ENCODE assay signal across 27 cellular contexts in genomic region chr16:31698901-31699300, GRCh38.
"Had no signal": no experiment of that assay in that cellular context is flagged by ENCODE, and none has a peak within 500 bp of the region (broad histone marks: within the 10 kb centered on the region; RNA-seq: fewer than 3 reads in every experiment).

No MANE protein-coding gene starts in this region.

- H3K9me3 ChIP-seq: colonic mucosa, esophagus squamous epithelium, prostate gland, right atrium auricular region, stomach, thyroid gland, vagina had no signal

- H3K4me3 ChIP-seq: colonic mucosa, esophagus squamous epithelium, lung, neural progenitor cell, prostate gland, right atrium auricular region, smooth muscle cell, stomach, thyroid gland, vagina had no signal

- H3K36me3 ChIP-seq: colonic mucosa, neural progenitor cell, prostate gland had no signal

- H3K4me1 ChIP-seq: colonic mucosa, prostate gland had no signal

- H3K27ac Mint-ChIP-seq: dendritic cell treated with granulocyte-macrophage colony-stimulating factor and Interleukin-4, amounts not matched to agents 40 ng/mL and 50 ng/mL, for 4 days; endodermal cell; immature natural killer cell; neural progenitor cell; stimulated activated effector memory CD8-positive, alpha-beta T cell treated with anti-CD3 and anti-CD28 coated beads, Interleukin-12 subunit alpha, Interleukin-12 subunit beta, amount 100 ng/mL, for 72 hours had no signal

- H3K4me3 Mint-ChIP-seq: dendritic cell treated with granulocyte-macrophage colony-stimulating factor and Interleukin-4, amounts not matched to agents 40 ng/mL and 50 ng/mL, for 4 days; endodermal cell; memory B cell; neural progenitor cell had no signal

- DNase-seq: colonic mucosa; effector CD8-positive, alpha-beta T cell; endodermal cell; esophagus squamous epithelium; foreskin melanocyte; hypothalamus; immature natural killer cell; left ventricle myocardium superior; natural killer cell; stimulated activated CD4-positive, alpha-beta T cell treated with anti-CD3 and anti-CD28 coated beads, Interleukin-12 subunit alpha, Interleukin-12 subunit beta, amount 100 ng/mL, for 4 hours; stimulated activated CD4-positive, alpha-beta T cell treated with anti-CD3 and anti-CD28 coated beads, Interleukin-2, amount 100 ng/mL, for 24 hours; stimulated activated CD4-positive, alpha-beta T cell treated with anti-CD3 and anti-CD28 coated beads, Interleukin-4, amount 100 ng/mL, for 24 hours; stimulated activated naive CD4-positive, alpha-beta T cell treated with Interleukin-2 at 50 U/mL for 16 hours; stomach; thyroid gland; trophoblast cell had no signal

- H3K27ac ChIP-seq: colonic mucosa, epithelial cell of prostate, esophagus squamous epithelium, neural progenitor cell, prostate gland, right atrium auricular region, stomach, thyroid gland, vagina had no signal

- H3K36me3 Mint-ChIP-seq: natural killer cell had no signal

- H3K9me3 Mint-ChIP-seq: dendritic cell treated with granulocyte-macrophage colony-stimulating factor and Interleukin-4, amounts not matched to agents 40 ng/mL and 50 ng/mL, for 4 days; endodermal cell; immature natural killer cell; memory B cell; natural killer cell; neural progenitor cell; stimulated activated effector memory CD8-positive, alpha-beta T cell treated with anti-CD3 and anti-CD28 coated beads, Interleukin-12 subunit alpha, Interleukin-12 subunit beta, amount 100 ng/mL, for 72 hours had no signal

- H3K27me3 ChIP-seq: colonic mucosa, esophagus squamous epithelium, right atrium auricular region, stomach, thyroid gland, vagina had no signal

- ATAC-seq: left ventricle myocardium superior; natural killer cell; sciatic nerve; stimulated activated effector memory CD8-positive, alpha-beta T cell treated with anti-CD3 and anti-CD28 coated beads, Interleukin-12 subunit alpha, Interleukin-12 subunit beta, amount 100 ng/mL, for 72 hours had no signal

- H3K27me3 Mint-ChIP-seq: memory B cell had no signal
